Comparison of ENCODE assay signal across 2 cellular contexts in the genomic region with DNA sequence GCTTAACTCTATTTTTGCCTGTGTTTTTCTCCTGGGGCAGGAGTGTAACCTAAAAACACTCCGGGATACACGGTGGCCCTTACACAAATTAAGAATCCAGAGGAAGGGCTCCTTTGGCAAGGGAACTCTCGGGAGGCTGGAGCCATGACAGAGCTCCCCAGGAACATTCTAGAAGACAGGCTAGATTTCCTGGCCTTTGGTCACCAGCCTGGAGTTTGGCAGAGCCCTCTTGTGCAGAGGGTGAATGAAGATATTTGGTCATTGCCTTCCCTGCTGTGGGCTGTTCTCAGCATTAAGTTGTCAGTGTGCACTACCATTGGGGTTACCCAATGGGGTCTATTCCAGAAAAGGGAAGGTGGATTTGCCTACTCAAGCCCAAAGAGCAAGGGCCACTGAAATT.
TF ChIP-seq lines count a peak whose summit lies in the region.

No MANE protein-coding gene starts in this region.

TF ChIP-seq in liver, 16 proteins besides CTCF, POLR2A, EP300 and RAD21:
- TF ChIP-seq, protein P1, sequence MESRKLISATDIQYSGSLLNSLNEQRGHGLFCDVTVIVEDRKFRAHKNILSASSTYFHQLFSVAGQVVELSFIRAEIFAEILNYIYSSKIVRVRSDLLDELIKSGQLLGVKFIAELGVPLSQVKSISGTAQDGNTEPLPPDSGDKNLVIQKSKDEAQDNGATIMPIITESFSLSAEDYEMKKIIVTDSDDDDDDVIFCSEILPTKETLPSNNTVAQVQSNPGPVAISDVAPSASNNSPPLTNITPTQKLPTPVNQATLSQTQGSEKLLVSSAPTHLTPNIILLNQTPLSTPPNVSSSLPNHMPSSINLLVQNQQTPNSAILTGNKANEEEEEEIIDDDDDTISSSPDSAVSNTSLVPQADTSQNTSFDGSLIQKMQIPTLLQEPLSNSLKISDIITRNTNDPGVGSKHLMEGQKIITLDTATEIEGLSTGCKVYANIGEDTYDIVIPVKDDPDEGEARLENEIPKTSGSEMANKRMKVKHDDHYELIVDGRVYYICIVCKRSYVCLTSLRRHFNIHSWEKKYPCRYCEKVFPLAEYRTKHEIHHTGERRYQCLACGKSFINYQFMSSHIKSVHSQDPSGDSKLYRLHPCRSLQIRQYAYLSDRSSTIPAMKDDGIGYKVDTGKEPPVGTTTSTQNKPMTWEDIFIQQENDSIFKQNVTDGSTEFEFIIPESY (IDR thresholded peaks at IDR 0.05): no peak
- TF ChIP-seq JUND (IDR thresholded peaks at IDR 0.05) (no peak), RXRA (IDR thresholded peaks at IDR 0.05) (no peak), FOXA1 (IDR thresholded peaks at IDR 0.05) (no peak), SP1 (IDR thresholded peaks at IDR 0.05) (no peak), EGR1 (IDR thresholded peaks at IDR 0.05; ENCODE audit: low read depth in 2 of 2) (no peak), TAF1 (conservative IDR thresholded peaks at IDR 0.05) (no peak), YY1 (IDR thresholded peaks at IDR 0.05) (no peak), HNF4G (IDR thresholded peaks at IDR 0.05) (no peak), NR2F2 (IDR thresholded peaks at IDR 0.05) (no peak), HNF4A (conservative IDR thresholded peaks at IDR 0.05) (no peak), GABPA (IDR thresholded peaks at IDR 0.05 in 1 of 2, conservative IDR thresholded peaks at IDR 0.05 in 1 of 2) (no peak), FOXA2 (IDR thresholded peaks at IDR 0.05) (no peak)
- TF ChIP-seq, protein P2, sequence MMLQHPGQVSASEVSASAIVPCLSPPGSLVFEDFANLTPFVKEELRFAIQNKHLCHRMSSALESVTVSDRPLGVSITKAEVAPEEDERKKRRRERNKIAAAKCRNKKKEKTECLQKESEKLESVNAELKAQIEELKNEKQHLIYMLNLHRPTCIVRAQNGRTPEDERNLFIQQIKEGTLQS (IDR thresholded peaks at IDR 0.05): no peak
- TF ChIP-seq, protein P3, sequence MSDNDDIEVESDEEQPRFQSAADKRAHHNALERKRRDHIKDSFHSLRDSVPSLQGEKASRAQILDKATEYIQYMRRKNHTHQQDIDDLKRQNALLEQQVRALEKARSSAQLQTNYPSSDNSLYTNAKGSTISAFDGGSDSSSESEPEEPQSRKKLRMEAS (IDR thresholded peaks at IDR 0.05): no peak
- TF ChIP-seq, protein P4, sequence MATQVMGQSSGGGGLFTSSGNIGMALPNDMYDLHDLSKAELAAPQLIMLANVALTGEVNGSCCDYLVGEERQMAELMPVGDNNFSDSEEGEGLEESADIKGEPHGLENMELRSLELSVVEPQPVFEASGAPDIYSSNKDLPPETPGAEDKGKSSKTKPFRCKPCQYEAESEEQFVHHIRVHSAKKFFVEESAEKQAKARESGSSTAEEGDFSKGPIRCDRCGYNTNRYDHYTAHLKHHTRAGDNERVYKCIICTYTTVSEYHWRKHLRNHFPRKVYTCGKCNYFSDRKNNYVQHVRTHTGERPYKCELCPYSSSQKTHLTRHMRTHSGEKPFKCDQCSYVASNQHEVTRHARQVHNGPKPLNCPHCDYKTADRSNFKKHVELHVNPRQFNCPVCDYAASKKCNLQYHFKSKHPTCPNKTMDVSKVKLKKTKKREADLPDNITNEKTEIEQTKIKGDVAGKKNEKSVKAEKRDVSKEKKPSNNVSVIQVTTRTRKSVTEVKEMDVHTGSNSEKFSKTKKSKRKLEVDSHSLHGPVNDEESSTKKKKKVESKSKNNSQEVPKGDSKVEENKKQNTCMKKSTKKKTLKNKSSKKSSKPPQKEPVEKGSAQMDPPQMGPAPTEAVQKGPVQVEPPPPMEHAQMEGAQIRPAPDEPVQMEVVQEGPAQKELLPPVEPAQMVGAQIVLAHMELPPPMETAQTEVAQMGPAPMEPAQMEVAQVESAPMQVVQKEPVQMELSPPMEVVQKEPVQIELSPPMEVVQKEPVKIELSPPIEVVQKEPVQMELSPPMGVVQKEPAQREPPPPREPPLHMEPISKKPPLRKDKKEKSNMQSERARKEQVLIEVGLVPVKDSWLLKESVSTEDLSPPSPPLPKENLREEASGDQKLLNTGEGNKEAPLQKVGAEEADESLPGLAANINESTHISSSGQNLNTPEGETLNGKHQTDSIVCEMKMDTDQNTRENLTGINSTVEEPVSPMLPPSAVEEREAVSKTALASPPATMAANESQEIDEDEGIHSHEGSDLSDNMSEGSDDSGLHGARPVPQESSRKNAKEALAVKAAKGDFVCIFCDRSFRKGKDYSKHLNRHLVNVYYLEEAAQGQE (IDR thresholded peaks at IDR 0.05): no peak

TF ChIP-seq in HepG2, 621 proteins besides CTCF, POLR2A, EP300 and RAD21:
- TF ChIP-seq PPARG (CRISPR knock-in tag; conservative IDR thresholded peaks at IDR 0.05): no peak
- TF ChIP-seq PCBP2 (optimal IDR thresholded peaks at IDR 0.05; ENCODE audit: low read depth, low read length, poor library complexity, severe bottlenecking): no peak
- TF ChIP-seq THAP11 (CRISPR knock-in tag; IDR thresholded peaks at IDR 0.05): no peak
- no peak for TF ChIP-seq FOSL1 (CRISPR knock-in tag; IDR thresholded peaks at IDR 0.05; ENCODE audit: borderline replicate concordance)
- no peak for TF ChIP-seq MTF2 (CRISPR knock-in tag; IDR thresholded peaks at IDR 0.05; ENCODE audit: borderline replicate concordance)
- TF ChIP-seq, protein P5, sequence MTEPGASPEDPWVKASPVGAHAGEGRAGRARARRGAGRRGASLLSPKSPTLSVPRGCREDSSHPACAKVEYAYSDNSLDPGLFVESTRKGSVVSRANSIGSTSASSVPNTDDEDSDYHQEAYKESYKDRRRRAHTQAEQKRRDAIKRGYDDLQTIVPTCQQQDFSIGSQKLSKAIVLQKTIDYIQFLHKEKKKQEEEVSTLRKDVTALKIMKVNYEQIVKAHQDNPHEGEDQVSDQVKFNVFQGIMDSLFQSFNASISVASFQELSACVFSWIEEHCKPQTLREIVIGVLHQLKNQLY (CRISPR knock-in tag; IDR thresholded peaks at IDR 0.05): no peak
- TF ChIP-seq, protein P6, sequence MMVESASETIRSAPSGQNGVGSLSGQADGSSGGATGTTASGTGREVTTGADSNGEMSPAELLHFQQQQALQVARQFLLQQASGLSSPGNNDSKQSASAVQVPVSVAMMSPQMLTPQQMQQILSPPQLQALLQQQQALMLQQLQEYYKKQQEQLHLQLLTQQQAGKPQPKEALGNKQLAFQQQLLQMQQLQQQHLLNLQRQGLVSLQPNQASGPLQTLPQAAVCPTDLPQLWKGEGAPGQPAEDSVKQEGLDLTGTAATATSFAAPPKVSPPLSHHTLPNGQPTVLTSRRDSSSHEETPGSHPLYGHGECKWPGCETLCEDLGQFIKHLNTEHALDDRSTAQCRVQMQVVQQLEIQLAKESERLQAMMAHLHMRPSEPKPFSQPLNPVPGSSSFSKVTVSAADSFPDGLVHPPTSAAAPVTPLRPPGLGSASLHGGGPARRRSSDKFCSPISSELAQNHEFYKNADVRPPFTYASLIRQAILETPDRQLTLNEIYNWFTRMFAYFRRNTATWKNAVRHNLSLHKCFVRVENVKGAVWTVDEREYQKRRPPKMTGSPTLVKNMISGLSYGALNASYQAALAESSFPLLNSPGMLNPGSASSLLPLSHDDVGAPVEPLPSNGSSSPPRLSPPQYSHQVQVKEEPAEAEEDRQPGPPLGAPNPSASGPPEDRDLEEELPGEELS (CRISPR knock-in tag; IDR thresholded peaks at IDR 0.05): no peak
- no peak for TF ChIP-seq JDP2 (CRISPR knock-in tag; IDR thresholded peaks at IDR 0.05; ENCODE audit: borderline replicate concordance)
- no peak for TF ChIP-seq ZNF205 (CRISPR knock-in tag; IDR thresholded peaks at IDR 0.05)
- TF ChIP-seq SALL2 (CRISPR knock-in tag; IDR thresholded peaks at IDR 0.05): no peak
- no peak for TF ChIP-seq ZNF788 (CRISPR knock-in tag; IDR thresholded peaks at IDR 0.05; ENCODE audit: borderline replicate concordance)
- TF ChIP-seq NAIF1 (CRISPR knock-in tag; IDR thresholded peaks at IDR 0.05; ENCODE audit: borderline replicate concordance): no peak
- TF ChIP-seq RAD51 (IDR thresholded peaks at IDR 0.05; ENCODE audit: borderline replicate concordance): no peak
